In genomic region chr12:6383572-6384498, GRCh38 we compare ENCODE assay signal across 8 cellular contexts. TPM values are rescaled to one million over a fixed set of nuclear protein-coding genes. Genes with fewer than 3 reads are reported as not detected.
A peak's percentile ranks its signal among the peaks of the same experiment; 100 is the strongest.
DNase-seq lines count a peak whose midpoint lies in the region; ATAC-seq and TF ChIP-seq lines count a peak whose summit lies in the region.

Gene LTBR (plus strand): TSS chr12:6384162. CDS start chr12:6384359, 197 bp downstream.

- H3K27ac ChIP-seq in body of pancreas (peak within 1 kb of the TSS; percentile 80 to 95 (median 93)), right cardiac atrium (ENCODE audit: low read length) (peak within 1 kb of the TSS; percentile 90)

- peak; percentile 73 to 89 (median 85) for TF ChIP-seq POLR2A in body of pancreas (IDR thresholded peaks at IDR 0.05)

- H3K9me3 ChIP-seq in body of pancreas (no peaks in the 10 kb centered on the region), right cardiac atrium (ENCODE audit: control insufficient read depth, low read length) (no peaks in the 10 kb centered on the region)

- CTCF ChIA-PET in GM10248 (lab: Yijun Ruan, JAX), result interaction anchor here (1.5 kb wide), 1 partner anchor 14 kb away, joined by 4 read pairs; no protein-coding TSS in a partner anchor

- H3K4me3 ChIP-seq in body of pancreas (peak within 1 kb of the TSS; percentile 66 to 88), right cardiac atrium (ENCODE audit: low read length) (peak within 1 kb of the TSS; percentile 57)

- peak; percentile 97 for ATAC-seq in body of pancreas
- ATAC-seq in right cardiac atrium, result peak; percentile 97 to 98
- no peak for ATAC-seq in GM18907 (IDR thresholded peaks at IDR 0.05; ENCODE audit: unreplicated experiment)
- ATAC-seq in HG03439 (IDR thresholded peaks at IDR 0.05; ENCODE audit: unreplicated experiment), result no peak
- ATAC-seq in HG02870 (IDR thresholded peaks at IDR 0.05; ENCODE audit: unreplicated experiment), result no peak

- no peak for TF ChIP-seq CTCF in GM10248 (IDR thresholded peaks at IDR 0.05; ENCODE audit: control extremely low read depth, extremely low read depth, low read depth, missing control alignments)
- TF ChIP-seq CTCF in body of pancreas (IDR thresholded peaks at IDR 0.05), result peak in 2 of 7 experiments; percentile 38 to 45

- POLR2A ChIA-PET in GM10248 (lab: Yijun Ruan, JAX), result no interaction called here

- H3K4me1 ChIP-seq in body of pancreas (peaks cover 45% of the 10 kb centered on the region), right cardiac atrium (ENCODE audit: control insufficient read depth, insufficient read depth, low read length) (peaks cover 12% of the 10 kb centered on the region)

- DNase-seq in GM10248 (ENCODE audit: extremely low spot score) (peak; percentile 36), NCI-H510A (lab: John Stamatoyannopoulos, UW) (peak; percentile 71), body of pancreas (peak; percentile 96 to 97 (median 96)), right cardiac atrium (peak; percentile 98 to 99 (median 99)), pulmonary artery endothelial cell (ENCODE audit: low read depth, low spot score) (peak; percentile 66)

- intact Hi-C loops in body of pancreas (cut with DNase I), result no loop called here
- intact Hi-C loops in right cardiac atrium (cut with DNase I), result loop anchor here (5.0 to 10.0 kb wide), 3 partner anchors 42 to 49 kb away; partner anchors contain the start of gene TNFRSF1A (in 1 of the 4)

- H3K27me3 ChIP-seq in body of pancreas (no peaks in the 10 kb centered on the region), right cardiac atrium (ENCODE audit: control insufficient read depth, insufficient read depth) (no peaks in the 10 kb centered on the region)

- WGBS in body of pancreas, 2 donors, result 4 to 7% methylated on average over 11 to 50 of the region's 62 CpGs
- WGBS in right cardiac atrium, result 8% methylated on average over 60 of the region's 62 CpGs

- H3K36me3 ChIP-seq in body of pancreas (replicated peaks in 1 of 2; ENCODE audit: insufficient read depth in 1 of 2, low read depth in 2 of 2), result peaks cover 10 to 13% of the 10 kb centered on the region in 2 donors

RNA-seq across cellular contexts. Expression of gene LTBR, which starts in this region (rescaled TPM):
- total RNA-seq in body of pancreas, result 100 to 1,000 TPM; 111 to 173 TPM
- 10 to 100 TPM; 37.6 to 54.2 (median 40.3) TPM for total RNA-seq in right cardiac atrium
- polyA plus RNA-seq in right cardiac atrium, result 30.8 TPM
- total RNA-seq in pulmonary artery endothelial cell, result 33.6 and 53.1 TPM in 2 replicates

Comparison
In these comparisons a context has a peak if more than half of its experiments do, and no peak if none do; other contexts are left out.
1. DNase-seq: peak in every context shown above with its lines; median percentile 99 in right cardiac atrium; 96 in body of pancreas; 71 in NCI-H510A; 66 in pulmonary artery endothelial cell; 36 in GM10248.
2. ATAC-seq: peak in body of pancreas (single experiment) and right cardiac atrium (2 of 2); none in GM18907 (single experiment), HG03439 (single experiment) and HG02870 (single experiment).